ENCODE assay signal across 8 cellular contexts in genomic region chr1:234325878-234326492, GRCh38. TPM values are rescaled to one million over a fixed set of nuclear protein-coding genes. Genes with fewer than 3 reads are reported as not detected.
DNase-seq lines count a peak whose midpoint lies in the region; ATAC-seq, FAIRE-seq and TF ChIP-seq lines count a peak whose summit lies in the region.

No MANE protein-coding gene starts in this region.

- H3K4me2 ChIP-seq in A549: peak overlapping the region; percentile 75
- peak overlapping the region; percentile 77 for H3K4me2 ChIP-seq in PC-3 (ENCODE audit: low read length)

- peak overlapping the region; percentile 70 for H2AFZ ChIP-seq in PC-3 (ENCODE audit: low read length)

- H3K9me3 ChIP-seq in A549: no peaks in the 10 kb centered on the region
- H3K9me3 ChIP-seq in PC-3 (ENCODE audit: low read length): no peaks in the 10 kb centered on the region
- no peaks in the 10 kb centered on the region for H3K9me3 ChIP-seq in transverse colon

- TF ChIP-seq POLR2A in A549 (IDR thresholded peaks at IDR 0.05; ENCODE audit: low read length): no peak
- TF ChIP-seq POLR2A in transverse colon (IDR thresholded peaks at IDR 0.05): no peak

- no peak for FAIRE-seq in A549 (lab: Jason Lieb, UNC)

- H3K4me1 ChIP-seq in A549 (0 out of 3 replicates have a peak, but pooled peaks cover 2% of the 10 kb centered on the region), PC-3 (ENCODE audit: insufficient read depth, low read length) (no peaks in the 10 kb centered on the region), transverse colon (peaks cover 0 to 6% (median 0%) of the 10 kb centered on the region in 4 donors)

- TF ChIP-seq CTCF in A549 (IDR thresholded peaks at IDR 0.05) (no peak), PC-3 (conservative IDR thresholded peaks at IDR 0.05; ENCODE audit: low read depth, low read length) (no peak), fibroblast of pulmonary artery (IDR thresholded peaks at IDR 0.05; ENCODE audit: low read length, missing control alignments) (no peak), transverse colon (IDR thresholded peaks at IDR 0.05) (no peak)

- H3F3A ChIP-seq in PC-3 (ENCODE audit: low read length, unreplicated experiment): no peaks in the 10 kb centered on the region

- H3K27ac ChIP-seq in A549 (peak overlapping the region in 1 of 2 experiments; percentile 63; a peak in 2 of 6 replicates), PC-3 (ENCODE audit: low read length) (no peak overlapping the region), transverse colon (no peak overlapping the region)

- intact Hi-C loops in PC-3 (cut with micrococcal nuclease) (loop anchor here (1.0 to 5.0 kb wide), 3 partner anchors 17 to 214 kb away; no protein-coding TSS in a partner anchor), transverse colon (cut with DNase I; ENCODE audit: low total_unique reads) (no loop called here)

- DNase-seq in A549 (ENCODE audit: low read depth in 1 of 2, low spot score in 1 of 2) (no peak), PC-3 (no peak), fibroblast of pulmonary artery (ENCODE audit: low read depth) (no peak), glomerular visceral epithelial cell (ENCODE audit: extremely low spot score) (no peak), NCI-H1417 treated with DMSO at 0.1 percent for 48 hours (lab: John Stamatoyannopoulos, UW) (no peak), transverse colon (no peak)

- TF ChIP-seq EP300 in A549 (IDR thresholded peaks at IDR 0.05) (no peak), transverse colon (IDR thresholded peaks at IDR 0.05; ENCODE audit: low read depth) (no peak)

- 63% methylated on average over 7 of the region's 7 CpGs for WGBS in A549 (ENCODE audit: missing lambda C conversion rate)
- 75 to 77% methylated on average over 7 of the region's 7 CpGs for WGBS in transverse colon (ENCODE audit: low coverage in 1 of 2), 2 donors

- POLR2A ChIA-PET in A549 (lab: Yijun Ruan, JAX): no interaction called here
- POLR2A ChIA-PET in PC-3 (lab: Charles Lee; ENCODE audit: unreplicated experiment): no interaction called here

- 0 out of 3 replicates have a peak overlapping the region, but pooled peaks have one; percentile 24 for H3K4me3 ChIP-seq in A549
- peak overlapping the region; percentile 66 for H3K4me3 ChIP-seq in PC-3 (ENCODE audit: low read length)
- peak overlapping the region; percentile 49 for H3K4me3 ChIP-seq in fibroblast of pulmonary artery (replicated peaks; ENCODE audit: low read depth, low read length)
- H3K4me3 ChIP-seq in transverse colon: peak overlapping the region in 2 of 4 donors; percentile 11 to 32

- H4K20me1 ChIP-seq in PC-3 (ENCODE audit: low read length): no peaks in the 10 kb centered on the region

- TF ChIP-seq RAD21 in A549 (conservative IDR thresholded peaks at IDR 0.05 in 1 of 2, IDR thresholded peaks at IDR 0.05 in 1 of 2): no peak

- no peaks in the 10 kb centered on the region for H3K79me2 ChIP-seq in PC-3 (ENCODE audit: low read length)

- no peaks in the 10 kb centered on the region for H3K36me3 ChIP-seq in PC-3 (ENCODE audit: low read depth, low read length)
- H3K36me3 ChIP-seq in transverse colon: no peaks in the 10 kb centered on the region

- no peaks in the 10 kb centered on the region for H3K9me2 ChIP-seq in PC-3 (replicated peaks; ENCODE audit: low read length)

- H3K9ac ChIP-seq in PC-3 (ENCODE audit: low read length): no peak overlapping the region

- no peaks in the 10 kb centered on the region for H3K27me3 ChIP-seq in PC-3 (ENCODE audit: low read length)
- peaks cover 34% of the 10 kb centered on the region for H3K27me3 ChIP-seq in transverse colon

- in situ Hi-C loops in transverse colon (cut with MboI; ENCODE audit: low pct_ligation_motif_present in 1 of 4, low pct_unique_long_range_greater_than_20kb in 1 of 4, low sequenced_read_pairs in 3 of 4): no loop called here

- 0 out of 6 replicates have a peak, but pooled peaks of 1 of the 2 experiments have one; percentile 9 for ATAC-seq in A549
- peak; percentile 40 for ATAC-seq in GM19463 (IDR thresholded peaks at IDR 0.05; ENCODE audit: unreplicated experiment)
- ATAC-seq in PC-3: peak; percentile 25
- no peak for ATAC-seq in HG03039 (IDR thresholded peaks at IDR 0.05; ENCODE audit: unreplicated experiment)

- CTCF ChIA-PET in A549 (lab: Yijun Ruan, JAX): interaction anchor here (0.7 to 5.2 kb wide), 26 partner anchors 7 to 211 kb away, joined by 3 to 67 read pairs (median 4); partner anchors contain the start of gene COA6
- CTCF ChIA-PET in PC-3 (lab: Charles Lee): interaction anchor here (1.1 kb wide), 1 partner anchor 16 kb away, joined by 6 read pairs; no protein-coding TSS in a partner anchor

- BruUV-seq in PC-3 (replicated peaks; lab: Mats Ljungman, UMichigan): no TSS peak

TF ChIP-seq in A549, 52 proteins besides CTCF, POLR2A, EP300 and RAD21:
- TF ChIP-seq CHD4 (IDR thresholded peaks at IDR 0.05; ENCODE audit: borderline replicate concordance) (no peak), MAX (IDR thresholded peaks at IDR 0.05) (no peak), TFCP2L1 (CRISPR knock-in tag; IDR thresholded peaks at IDR 0.05) (no peak), NR3C1 (IDR thresholded peaks at IDR 0.05) (no peak), JUN (IDR thresholded peaks at IDR 0.05) (no peak), FOXS1 (CRISPR knock-in tag; IDR thresholded peaks at IDR 0.05) (no peak), HDAC2 (IDR thresholded peaks at IDR 0.05) (no peak), ESRRA (IDR thresholded peaks at IDR 0.05; ENCODE audit: borderline replicate concordance, low read length) (no peak), ZC3H11A (IDR thresholded peaks at IDR 0.05) (no peak), EHF (CRISPR knock-in tag; IDR thresholded peaks at IDR 0.05) (no peak), KDM1A (IDR thresholded peaks at IDR 0.05; ENCODE audit: low read depth) (no peak), PBX3 (IDR thresholded peaks at IDR 0.05) (no peak), HOXA7 (CRISPR knock-in tag; IDR thresholded peaks at IDR 0.05) (no peak), HEYL (CRISPR knock-in tag; IDR thresholded peaks at IDR 0.05) (no peak), MAZ (IDR thresholded peaks at IDR 0.05; ENCODE audit: borderline replicate concordance, low read depth, low read length) (no peak)

RNA-seq across cellular contexts. Expression of gene COA6, which starts 47.3 kb away (rescaled TPM):
- polyA plus RNA-seq in A549 (2011; rRNA removed): 56.9 and 102 TPM in 2 replicates
- 63.2 and 78.6 TPM in 2 replicates for polyA plus RNA-seq in A549 (2012; cell fraction: cytosol; rRNA removed)
- polyA plus RNA-seq in A549 (2012; cell fraction: nucleus; rRNA removed): 21.3 and 28.0 TPM in 2 replicates
- 133 to 134 TPM (median 133 TPM) in 3 replicates for polyA plus RNA-seq in A549 (2017; fragmentation: RNase III; extraction: RNeasy Plus Mini Kit Qiagen cat#74134 plus additional on column Dnase treatment)
- 7.8 and 7.9 TPM in 2 replicates for polyA minus RNA-seq in A549 (2011; rRNA and poly(A)+ RNA removed)
- 28.9 and 43.1 TPM in 2 replicates for total RNA-seq in PC-3 (2014; rRNA removed)
- total RNA-seq in transverse colon: 10 to 100 TPM in 3 of 4 donors, not detected in 1; 13.7 to 21.6 (median 15.7) TPM
